ENCODE assay signal across 17 cellular contexts in the genomic region with DNA sequence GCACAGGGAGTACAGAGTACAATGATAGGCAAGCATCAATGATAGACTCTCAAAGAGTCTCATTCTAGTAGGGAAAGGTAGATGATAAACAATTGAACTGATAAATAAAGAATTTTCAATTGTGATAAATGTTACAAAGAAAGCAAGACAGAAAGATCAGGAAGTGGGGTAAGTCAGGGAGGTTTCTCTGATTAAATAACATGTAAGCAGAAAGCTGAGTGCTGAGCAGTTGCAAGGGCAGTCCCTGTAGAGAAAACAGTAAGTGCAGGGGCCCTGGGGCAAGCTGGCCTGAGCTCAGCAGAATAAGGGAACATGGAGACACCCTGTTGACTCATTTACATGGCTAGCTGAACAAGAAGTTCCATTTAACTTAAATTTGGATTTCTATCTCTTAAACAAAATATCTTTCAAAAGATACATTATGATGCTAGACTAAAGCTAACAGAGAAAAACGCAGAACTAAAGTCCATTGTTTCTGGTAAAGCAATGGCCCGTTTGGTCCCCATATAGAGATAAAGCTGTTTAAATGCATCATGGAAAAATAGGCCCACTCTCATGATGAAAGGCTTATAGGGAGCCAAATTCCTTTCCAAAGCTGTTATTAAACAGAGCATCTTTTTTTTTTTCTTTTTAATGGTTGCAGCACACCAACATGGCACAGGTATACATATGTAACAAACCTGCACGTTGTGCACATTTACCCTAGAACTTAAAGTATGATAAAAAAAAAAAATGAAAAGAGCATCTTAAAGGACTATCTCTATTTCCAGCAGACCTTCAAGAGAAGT. TPM values are rescaled to one million over a fixed set of nuclear protein-coding genes. Genes with fewer than 3 reads are reported as not detected.
DNase-seq lines count a peak whose midpoint lies in the region; ATAC-seq and TF ChIP-seq lines count a peak whose summit lies in the region.
"Had no signal": no experiment of that assay in that cellular context is flagged by ENCODE, and none has a peak within 500 bp of the region (broad histone marks: within the 10 kb centered on the region; RNA-seq: fewer than 3 reads in every experiment).

No MANE protein-coding gene starts in this region.

- H3K27ac Mint-ChIP-seq in CD4-positive, alpha-beta memory T cell = peak overlapping the region in 4 of 7 donors; percentile 22 to 79 (median 36)
- H3K27ac Mint-ChIP-seq in GM23338 (no peak overlapping the region), neural crest cell (ENCODE audit: unreplicated experiment) (no peak overlapping the region)
- H3K27ac Mint-ChIP-seq: HFFc6 had no signal

- H3K4me1 ChIP-seq in CD4-positive, alpha-beta memory T cell (ENCODE audit: insufficient read depth, low read length) = peaks cover 9% of the 10 kb centered on the region
- peaks cover 53% of the 10 kb centered on the region for H3K4me1 ChIP-seq in GM23338 (ENCODE audit: insufficient read depth)
- H3K4me1 ChIP-seq: uterus had no signal

- ATAC-seq in GM23338 = no peak
- ATAC-seq in GM18517 (IDR thresholded peaks at IDR 0.05; ENCODE audit: unreplicated experiment) = no peak
- ATAC-seq: activated CD4-positive, CD25-positive, alpha-beta regulatory T cell treated with anti-CD3 and anti-CD28 coated beads, Interleukin-2, amount 50 U/mL, for 24 hours; gastrocnemius medialis; left cardiac atrium; sciatic nerve had no signal

- peak overlapping the region; percentile 56; the same call in 1 of the 2 replicates for H2AFZ ChIP-seq in GM23338

- no peak overlapping the region for H3K4me3 Mint-ChIP-seq in CD4-positive, alpha-beta memory T cell
- no peak overlapping the region for H3K4me3 Mint-ChIP-seq in GM23338
- H3K4me3 Mint-ChIP-seq in neural crest cell = peak overlapping the region; percentile 24
- H3K4me3 Mint-ChIP-seq: HFFc6 had no signal

- CTCF ChIA-PET in CD4-positive, alpha-beta memory T cell (lab: Charles Lee; ENCODE audit: partially characterized antibody) = interaction anchor here (0.7 to 1.7 kb wide), 5 partner anchors 37 to 132 kb away, joined by 3 to 12 read pairs (median 3); no protein-coding TSS in a partner anchor

- POLR2A ChIA-PET in CD4-positive, alpha-beta memory T cell (lab: Charles Lee; ENCODE audit: partially characterized antibody) = interaction anchor here (0.7 to 2.5 kb wide), 2 partner anchors 37 to 154 kb away, joined by 3 to 6 read pairs; no protein-coding TSS in a partner anchor

- DNase-seq in CD4-positive, alpha-beta memory T cell = no peak
- DNase-seq in GM23338 (ENCODE audit: low spot score) = no peak
- no peak for DNase-seq in epithelial cell of prostate (ENCODE audit: low read depth, low spot score)
- DNase-seq in neural crest cell (ENCODE audit: low read depth, low spot score) = no peak
- DNase-seq in GM20000 (ENCODE audit: low spot score) = no peak
- no peak for DNase-seq in G401 (ENCODE audit: low spot score)
- DNase-seq: gastrocnemius medialis, HFFc6, left cardiac atrium, midbrain, NCI-H1417, NCI-H526, uterus had no signal

- H3K4me3 ChIP-seq in CD4-positive, alpha-beta memory T cell (ENCODE audit: low read length in 2 of 2) = no peak overlapping the region
- no peak overlapping the region for H3K4me3 ChIP-seq in GM23338
- H3K4me3 ChIP-seq: gastrocnemius medialis, SJSA1, uterus had no signal

- H3K36me3 Mint-ChIP-seq in CD4-positive, alpha-beta memory T cell = peaks cover 19 to 38% of the 10 kb centered on the region in 2 donors
- no peaks in the 10 kb centered on the region for H3K36me3 Mint-ChIP-seq in GM23338 (ENCODE audit: low read depth)
- no peaks in the 10 kb centered on the region for H3K36me3 Mint-ChIP-seq in neural crest cell (ENCODE audit: low read depth)

- in situ Hi-C loops in G401 (cut with HindIII; ENCODE audit: low sequenced_read_pairs) = no loop called here

- intact Hi-C loops in CD4-positive, alpha-beta memory T cell (cut with micrococcal nuclease) = no loop called here

- H3K4me2 ChIP-seq in GM23338 = no peak overlapping the region

- H3K36me3 ChIP-seq in CD4-positive, alpha-beta memory T cell (ENCODE audit: insufficient read depth, low read length) = no peaks in the 10 kb centered on the region
- no peaks in the 10 kb centered on the region for H3K36me3 ChIP-seq in GM23338 (ENCODE audit: insufficient read depth)
- H3K36me3 ChIP-seq: gastrocnemius medialis, SJSA1, uterus had no signal

- H3K27ac ChIP-seq in CD4-positive, alpha-beta memory T cell (ENCODE audit: low read depth, low read length) = no peak overlapping the region
- H3K27ac ChIP-seq in GM23338 (ENCODE audit: low read depth) (no peak overlapping the region), epithelial cell of prostate (peak overlapping the region; percentile 49)
- H3K27ac ChIP-seq: gastrocnemius medialis, SJSA1 had no signal

- H3K79me2 ChIP-seq in GM23338 (replicated peaks; ENCODE audit: insufficient read depth) = no peaks in the 10 kb centered on the region

- no peaks in the 10 kb centered on the region for H3F3A ChIP-seq in GM23338 (replicated peaks; ENCODE audit: low read depth)

- H3K9me2 ChIP-seq in GM23338 (ENCODE audit: insufficient read depth) = no peaks in the 10 kb centered on the region; the same call in 1 of the 2 replicates

- no peak for TF ChIP-seq CTCF in GM23338 (conservative IDR thresholded peaks at IDR 0.05; ENCODE audit: low read depth in 2 of 2)
- no peak for TF ChIP-seq CTCF in neural crest cell (conservative IDR thresholded peaks at IDR 0.05)
- TF ChIP-seq CTCF in GM20000 (IDR thresholded peaks at IDR 0.05; ENCODE audit: extremely low read depth, missing control alignments) = no peak

- H3K9me3 Mint-ChIP-seq in CD4-positive, alpha-beta memory T cell = no peaks in the 10 kb centered on the region
- H3K9me3 Mint-ChIP-seq in GM23338 (no peaks in the 10 kb centered on the region), neural crest cell (no peaks in the 10 kb centered on the region)
- H3K9me3 Mint-ChIP-seq: HFFc6 had no signal

- H3K27me3 Mint-ChIP-seq in CD4-positive, alpha-beta memory T cell = peaks cover 0 to 2% of the 10 kb centered on the region in 2 donors
- H3K27me3 Mint-ChIP-seq in GM23338 (ENCODE audit: insufficient read depth, low read depth, poor library complexity) (peaks cover 13% of the 10 kb centered on the region), neural crest cell (ENCODE audit: low read depth) (peaks cover 12% of the 10 kb centered on the region)

- H3K27me3 ChIP-seq in CD4-positive, alpha-beta memory T cell (ENCODE audit: insufficient read depth, low read length) = no peaks in the 10 kb centered on the region
- H3K27me3 ChIP-seq in GM23338 (ENCODE audit: insufficient read depth) = peaks cover 6% of the 10 kb centered on the region; the same call in 1 of the 2 replicates
- H3K27me3 ChIP-seq: gastrocnemius medialis, SJSA1, uterus had no signal

- peaks cover 6 to 20% (median 17%) of the 10 kb centered on the region in 4 donors for H3K4me1 Mint-ChIP-seq in CD4-positive, alpha-beta memory T cell
- H3K4me1 Mint-ChIP-seq in GM23338 (peaks cover 39% of the 10 kb centered on the region), neural crest cell (peaks cover 19% of the 10 kb centered on the region)

- H4K20me1 ChIP-seq in GM23338 (replicated peaks; ENCODE audit: insufficient read depth) = no peaks in the 10 kb centered on the region

- no peaks in the 10 kb centered on the region for H3K9me3 ChIP-seq in CD4-positive, alpha-beta memory T cell (ENCODE audit: control insufficient read depth in 1 of 2, low read length in 2 of 2)
- H3K9me3 ChIP-seq: gastrocnemius medialis, SJSA1, uterus had no signal

TF ChIP-seq in GM23338, 12 proteins besides CTCF, POLR2A, EP300 and RAD21 (continues in another document):
- TF ChIP-seq NANOG (IDR thresholded peaks at IDR 0.05; ENCODE audit: borderline replicate concordance) = no peak
- TF ChIP-seq EZH2phosphoT487 (IDR thresholded peaks at IDR 0.05; ENCODE audit: unreplicated experiment) = no peak
- TF ChIP-seq CREB1 (CRISPR knock-in tag; IDR thresholded peaks at IDR 0.05; ENCODE audit: low read depth) = no peak
- TF ChIP-seq, protein P1, sequence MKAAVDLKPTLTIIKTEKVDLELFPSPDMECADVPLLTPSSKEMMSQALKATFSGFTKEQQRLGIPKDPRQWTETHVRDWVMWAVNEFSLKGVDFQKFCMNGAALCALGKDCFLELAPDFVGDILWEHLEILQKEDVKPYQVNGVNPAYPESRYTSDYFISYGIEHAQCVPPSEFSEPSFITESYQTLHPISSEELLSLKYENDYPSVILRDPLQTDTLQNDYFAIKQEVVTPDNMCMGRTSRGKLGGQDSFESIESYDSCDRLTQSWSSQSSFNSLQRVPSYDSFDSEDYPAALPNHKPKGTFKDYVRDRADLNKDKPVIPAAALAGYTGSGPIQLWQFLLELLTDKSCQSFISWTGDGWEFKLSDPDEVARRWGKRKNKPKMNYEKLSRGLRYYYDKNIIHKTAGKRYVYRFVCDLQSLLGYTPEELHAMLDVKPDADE (IDR thresholded peaks at IDR 0.05) = no peak
- no peak for TF ChIP-seq EZH2 (IDR thresholded peaks at IDR 0.05; ENCODE audit: low read depth, unreplicated experiment)
- TF ChIP-seq POLR2AphosphoS5 (IDR thresholded peaks at IDR 0.05; ENCODE audit: low read depth) = no peak
- no peak for TF ChIP-seq ZNF114 (CRISPR knock-in tag; IDR thresholded peaks at IDR 0.05)

RNA-seq across cellular contexts. Expression of a gene that starts 5.3 kb away (rescaled TPM):
- total RNA-seq in CD4-positive, alpha-beta memory T cell = 100 to 1,000 TPM; 145 to 165 TPM
- 100 to 1,000 TPM; 112 to 318 TPM for polyA plus RNA-seq in CD4-positive, alpha-beta memory T cell
- 2.3 and 4.4 TPM in 2 replicates for total RNA-seq in GM23338 (2014; rRNA removed; shearing (Covaris generic))
- 2.1 and 3.3 TPM in 2 replicates for polyA plus RNA-seq in GM23338 (2016; fragmentation: Nextera tagmentation; extraction: Ambion mirVana)
- 2.9 TPM in 2 replicates for total RNA-seq in neural crest cell
- 0.75 and 2.2 TPM in 2 replicates for total RNA-seq in G401 (2014; rRNA removed; shearing (Covaris generic))

Comparison
In these comparisons a context has a peak if more than half of its experiments do, and no peak if none do; other contexts are left out.
1. H3K27ac Mint-ChIP-seq: peak in CD4-positive, alpha-beta memory T cell (4 of 7); none in GM23338 (single experiment) and neural crest cell (single experiment).
2. RNA of a gene that starts 5.3 kb away (total RNA-seq): 145 to 165 TPM in CD4-positive, alpha-beta memory T cell; 2.9 TPM in neural crest cell, 2.3 to 4.4 TPM in GM23338 and 0.75 to 2.2 TPM in G401; every median in the first group is over 10 times any median in the second.